8 cellular contexts compared by ENCODE assay signal in the genomic region with DNA sequence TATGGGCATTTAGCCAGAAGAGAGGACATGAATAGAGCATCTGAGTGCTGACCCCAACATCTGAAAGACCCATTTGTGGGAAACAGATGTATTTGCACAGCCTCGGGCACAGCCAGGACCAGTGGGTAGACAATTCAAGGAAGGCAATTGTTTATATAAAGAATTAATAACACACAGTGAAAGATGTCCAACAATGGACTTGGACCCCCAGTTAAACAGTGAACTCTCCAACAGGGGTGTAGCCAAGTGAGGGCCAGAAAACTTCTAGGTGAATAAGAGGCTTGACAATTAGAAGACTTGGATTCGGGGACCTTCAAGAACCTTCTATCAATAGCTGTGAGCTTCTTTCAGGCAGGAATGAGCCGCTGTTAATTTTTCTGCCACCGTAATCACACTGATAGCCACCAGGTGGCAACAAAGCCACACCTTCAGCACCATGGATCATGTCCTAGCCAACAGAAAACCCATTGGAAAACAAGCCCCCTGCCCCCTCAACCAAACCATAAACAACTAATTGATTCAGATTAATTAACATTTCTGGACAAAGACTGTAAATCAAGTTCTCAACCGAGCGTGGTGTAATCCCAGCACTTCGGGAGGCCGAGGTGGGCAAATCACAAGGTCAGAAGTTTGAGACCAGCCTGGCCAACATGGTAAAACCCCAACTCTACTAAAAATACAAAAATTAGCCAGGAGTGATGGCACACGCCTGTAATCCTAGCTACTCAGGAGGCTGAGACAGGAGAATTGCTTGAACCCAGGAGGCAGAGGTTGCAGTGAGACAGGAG. TPM values are rescaled to one million over a fixed set of nuclear protein-coding genes. Genes with fewer than 3 reads are reported as not detected.
A peak's percentile ranks its signal among the peaks of the same experiment; 100 is the strongest.
DNase-seq lines count a peak whose midpoint lies in the region; ATAC-seq and TF ChIP-seq lines count a peak whose summit lies in the region.

No MANE protein-coding gene starts in this region.

- POLR2A ChIA-PET in activated CD8-positive, alpha-beta T cell treated with anti-CD3 and anti-CD28 coated beads for 36 hours (lab: Charles Lee) = interaction anchor here (1.5 kb wide), 1 partner anchor 9 kb away, joined by 8 read pairs; a partner anchor contains a TSS

- H3K36me3 ChIP-seq in BE2C = no peaks in the 10 kb centered on the region
- H3K36me3 ChIP-seq in GM23248 (ENCODE audit: low read depth) = no peaks in the 10 kb centered on the region
- H3K36me3 ChIP-seq in upper lobe of right lung = no peaks in the 10 kb centered on the region

- peaks cover 28% of the 10 kb centered on the region for H3K27me3 Mint-ChIP-seq in activated CD8-positive, alpha-beta T cell treated with anti-CD3 and anti-CD28 coated beads for 36 hours
- H3K27me3 Mint-ChIP-seq in endothelial cell (ENCODE audit: unreplicated experiment) = peaks cover 5% of the 10 kb centered on the region

- peaks cover 2% of the 10 kb centered on the region; the same call in 1 of the 2 replicates for H3K4me1 ChIP-seq in BE2C
- H3K4me1 ChIP-seq in GM23248 (ENCODE audit: insufficient read depth) = no peaks in the 10 kb centered on the region
- no peaks in the 10 kb centered on the region for H3K4me1 ChIP-seq in upper lobe of right lung

- no peaks in the 10 kb centered on the region for H3F3A ChIP-seq in GM23248 (ENCODE audit: insufficient read depth)

- in situ Hi-C loops in GM23248 (cut with MboI) = no loop called here

- no peak overlapping the region for H3K9ac ChIP-seq in GM23248

- peak; percentile 61 for DNase-seq in BE2C
- DNase-seq in GM23248 = peak; percentile 60
- DNase-seq in NCI-H460 (ENCODE audit: extremely low read depth, low read depth) = peak; percentile 37
- DNase-seq in activated CD8-positive, alpha-beta T cell treated with anti-CD3 and anti-CD28 coated beads for 36 hours = peak; percentile 63
- peak; percentile 47 for DNase-seq in endothelial cell (ENCODE audit: low spot score)
- DNase-seq in myocyte (ENCODE audit: low read depth) = peak; percentile 54
- no peak for DNase-seq in upper lobe of right lung

- CTCF ChIA-PET in activated CD8-positive, alpha-beta T cell treated with anti-CD3 and anti-CD28 coated beads for 36 hours (lab: Charles Lee) = interaction anchor here (0.6 to 1.9 kb wide), 23 partner anchors 9 to 667 kb away, joined by 3 to 13 read pairs (median 3); a partner anchor contains a TSS

- peaks cover 3% of the 10 kb centered on the region for H3K4me1 Mint-ChIP-seq in activated CD8-positive, alpha-beta T cell treated with anti-CD3 and anti-CD28 coated beads for 36 hours (ENCODE audit: low read depth)
- no peaks in the 10 kb centered on the region for H3K4me1 Mint-ChIP-seq in endothelial cell (ENCODE audit: unreplicated experiment)

- no peaks in the 10 kb centered on the region for H3K36me3 Mint-ChIP-seq in activated CD8-positive, alpha-beta T cell treated with anti-CD3 and anti-CD28 coated beads for 36 hours (ENCODE audit: low read depth)
- H3K36me3 Mint-ChIP-seq in endothelial cell (ENCODE audit: low read depth, unreplicated experiment) = no peaks in the 10 kb centered on the region

- H3K4me3 ChIP-seq in BE2C (ENCODE audit: low read depth, low read length) (peak overlapping the region; percentile 12), GM23248 (no peak overlapping the region), upper lobe of right lung (no peak overlapping the region)

- ATAC-seq in activated CD8-positive, alpha-beta T cell treated with anti-CD3 and anti-CD28 coated beads for 36 hours = peak; percentile 72
- ATAC-seq in upper lobe of right lung (peak; percentile 69), HG03469 (IDR thresholded peaks at IDR 0.05; ENCODE audit: unreplicated experiment) (no peak)

- TF ChIP-seq CTCF in BE2C (IDR thresholded peaks at IDR 0.05; ENCODE audit: low read depth, low read length) (peak; percentile 92), endothelial cell (IDR thresholded peaks at IDR 0.05; ENCODE audit: unreplicated experiment) (peak; percentile 64), upper lobe of right lung (IDR thresholded peaks at IDR 0.05) (peak; percentile 57)
- peak; percentile 77 for TF ChIP-seq CTCF in activated CD8-positive, alpha-beta T cell treated with anti-CD3 and anti-CD28 coated beads for 36 hours (IDR thresholded peaks at IDR 0.05)

- no peak overlapping the region for H2AFZ ChIP-seq in GM23248

- WGBS in GM23248 (ENCODE audit: low coverage in 1 of 2, low lambda C conversion rate in 2 of 2, missing lambda C conversion rate in 2 of 2), 2 experiments = 26 to 36% methylated on average over 9 of the region's 9 CpGs

- H3K27ac ChIP-seq in GM23248 (no peak overlapping the region), upper lobe of right lung (no peak overlapping the region)

- no peak overlapping the region for H3K4me2 ChIP-seq in GM23248 (ENCODE audit: unreplicated experiment)

- intact Hi-C loops in activated CD8-positive, alpha-beta T cell treated with anti-CD3 and anti-CD28 coated beads for 36 hours (cut with micrococcal nuclease) = no loop called here
- intact Hi-C loops in upper lobe of right lung (cut with DNase I) = no loop called here

- H3K9me3 ChIP-seq in BE2C (no peaks in the 10 kb centered on the region), GM23248 (ENCODE audit: low read depth) (no peaks in the 10 kb centered on the region), upper lobe of right lung (no peaks in the 10 kb centered on the region)

- H4K20me1 ChIP-seq in GM23248 (ENCODE audit: insufficient read depth) = no peaks in the 10 kb centered on the region

- no peaks in the 10 kb centered on the region for H3K9me3 Mint-ChIP-seq in activated CD8-positive, alpha-beta T cell treated with anti-CD3 and anti-CD28 coated beads for 36 hours
- H3K9me3 Mint-ChIP-seq in endothelial cell (ENCODE audit: unreplicated experiment) = peaks cover 1% of the 10 kb centered on the region

- H3K4me3 Mint-ChIP-seq in activated CD8-positive, alpha-beta T cell treated with anti-CD3 and anti-CD28 coated beads for 36 hours = no peak overlapping the region
- H3K4me3 Mint-ChIP-seq in endothelial cell (ENCODE audit: unreplicated experiment) = no peak overlapping the region

- H3K27ac Mint-ChIP-seq in activated CD8-positive, alpha-beta T cell treated with anti-CD3 and anti-CD28 coated beads for 36 hours = no peak overlapping the region
- no peak overlapping the region for H3K27ac Mint-ChIP-seq in endothelial cell (ENCODE audit: unreplicated experiment)

- no peaks in the 10 kb centered on the region for H3K9me2 ChIP-seq in GM23248 (ENCODE audit: insufficient read depth)

- H3K27me3 ChIP-seq in BE2C (no peaks in the 10 kb centered on the region), GM23248 (replicated peaks; ENCODE audit: insufficient read depth) (no peaks in the 10 kb centered on the region), upper lobe of right lung (peaks cover 16% of the 10 kb centered on the region)

- no peaks in the 10 kb centered on the region for H3K79me2 ChIP-seq in GM23248 (ENCODE audit: insufficient read depth)

RNA-seq across cellular contexts. Expression of a gene that starts 8.8 kb away (rescaled TPM):
- 126 TPM for polyA plus RNA-seq in BE2C (2012; ENCODE audit: insufficient read depth, insufficient read length, low read depth)
- 44.0 and 44.8 TPM in 2 replicates for total RNA-seq in GM23248 (2014; rRNA removed; shearing (Covaris generic))
- 87.5 and 94.7 TPM in 2 replicates for polyA plus RNA-seq in GM23248 (2016; fragmentation: Nextera tagmentation; extraction: Ambion mirVana)
- total RNA-seq in NCI-H460 (2014; rRNA removed; shearing (Covaris generic)) = 42.4 and 52.8 TPM in 2 replicates
- 114 and 132 TPM in 2 replicates for polyA plus RNA-seq in NCI-H460 (2014; cell fraction: nucleus; rRNA removed)
- 100 to 1,000 TPM; 112 to 114 TPM for total RNA-seq in activated CD8-positive, alpha-beta T cell treated with anti-CD3 and anti-CD28 coated beads for 36 hours
- total RNA-seq in endothelial cell (ENCODE audit: unreplicated experiment) (157 TPM), myocyte (39.6 and 48.5 TPM in 2 replicates), upper lobe of right lung (145 TPM)
- polyA plus RNA-seq in myocyte (2012) = 83.0 TPM

RNA-seq across cellular contexts. Expression of a gene that starts 58.6 kb away (rescaled TPM):
- polyA plus RNA-seq in BE2C (2012; ENCODE audit: insufficient read depth, insufficient read length, low read depth) = 2.2 TPM
- 0.22 and 1.3 TPM in 2 replicates for total RNA-seq in GM23248 (2014; rRNA removed; shearing (Covaris generic))
- 0.29 and 0.35 TPM in 2 replicates for polyA plus RNA-seq in GM23248 (2016; fragmentation: Nextera tagmentation; extraction: Ambion mirVana)
- total RNA-seq in NCI-H460 (2014; rRNA removed; shearing (Covaris generic)) = 6.3 and 9.9 TPM in 2 replicates
- polyA plus RNA-seq in NCI-H460 (2014; cell fraction: nucleus; rRNA removed) = 42.9 and 43.9 TPM in 2 replicates
- total RNA-seq in activated CD8-positive, alpha-beta T cell treated with anti-CD3 and anti-CD28 coated beads for 36 hours = 1 to 10 TPM; 7.0 to 7.3 TPM
- total RNA-seq in endothelial cell (ENCODE audit: unreplicated experiment) = 19.8 TPM
- total RNA-seq in myocyte = 8.3 and 22.9 TPM in 2 replicates
- polyA plus RNA-seq in myocyte (2012) = 6.9 TPM
- total RNA-seq in upper lobe of right lung = 12.9 TPM
